8 cellular contexts compared by ENCODE assay signal in genomic region chr16:88811850-88812736, GRCh38. TPM values are rescaled to one million over a fixed set of nuclear protein-coding genes. Genes with fewer than 3 reads are reported as not detected.
DNase-seq lines count a peak whose midpoint lies in the region; ATAC-seq and TF ChIP-seq lines count a peak whose summit lies in the region.

TSS of gene APRT (minus strand) at chr16:88811928. CDS start at chr16:88811899, 29 bp downstream.

- H3K27me3 Mint-ChIP-seq in endodermal cell (ENCODE audit: insufficient read depth): no peaks in the 10 kb centered on the region

- 1% methylated on average over 20 to 83 of the region's 83 CpGs for WGBS in endodermal cell (ENCODE audit: insufficient coverage in 1 of 2, insufficient read length in 1 of 2), 2 experiments
- 1 to 2% methylated on average over 62 to 76 of the region's 83 CpGs for WGBS in mesodermal cell (ENCODE audit: insufficient coverage in 2 of 2), 2 experiments

- no peaks in the 10 kb centered on the region for H3K9me3 Mint-ChIP-seq in endodermal cell

- H3K9ac ChIP-seq in HUES48 (ENCODE audit: low read depth, low read length) (peak within 1 kb of the TSS; percentile 94), endodermal cell (ENCODE audit: extremely low read depth, low read length, poor library complexity, severe bottlenecking) (peak within 1 kb of the TSS; percentile 68)

- H3K27ac Mint-ChIP-seq in endodermal cell: peak within 1 kb of the TSS; percentile 95

- H3K27ac ChIP-seq in HUES48 (ENCODE audit: low read depth, low read length): peak within 1 kb of the TSS; percentile 94
- H3K27ac ChIP-seq in endodermal cell (ENCODE audit: low read depth, low read length): peak within 1 kb of the TSS; percentile 91
- H3K27ac ChIP-seq in mesodermal cell (ENCODE audit: low read depth, low read length, severe bottlenecking): peak within 1 kb of the TSS; percentile 96

- H3K9me3 ChIP-seq in HUES48 (ENCODE audit: control insufficient read depth, insufficient read depth, low read length) (no peaks in the 10 kb centered on the region), endodermal cell (ENCODE audit: control insufficient read depth, low read length) (no peaks in the 10 kb centered on the region), mesodermal cell (ENCODE audit: control insufficient read depth, low read length) (no peaks in the 10 kb centered on the region)

- peaks cover 5% of the 10 kb centered on the region for H3K4me1 Mint-ChIP-seq in endodermal cell

- ATAC-seq in GM21390 (IDR thresholded peaks at IDR 0.05; ENCODE audit: unreplicated experiment): peak; percentile 68

- peaks cover 7% of the 10 kb centered on the region; the same call in 1 of the 2 replicates for H3K4me1 ChIP-seq in HUES48 (ENCODE audit: control insufficient read depth, insufficient read depth, low read length)
- peaks cover 9% of the 10 kb centered on the region for H3K4me1 ChIP-seq in endodermal cell (ENCODE audit: control insufficient read depth, insufficient read depth, low read length)
- H3K4me1 ChIP-seq in mesodermal cell (ENCODE audit: control insufficient read depth, insufficient read depth, low read length, poor library complexity, severe bottlenecking): peaks cover 9% of the 10 kb centered on the region

- H3K4me3 Mint-ChIP-seq in endodermal cell: peak within 1 kb of the TSS; percentile 75

- no peaks in the 10 kb centered on the region for H3K27me3 ChIP-seq in HUES48 (ENCODE audit: control insufficient read depth, insufficient read depth, low read length)
- no peaks in the 10 kb centered on the region for H3K27me3 ChIP-seq in endodermal cell (ENCODE audit: control insufficient read depth, insufficient read depth, low read length, poor library complexity, severe bottlenecking)

- in situ Hi-C loops in Caki2 (cut with HindIII; ENCODE audit: low pct_unique_long_range_greater_than_20kb, low sequenced_read_pairs): no loop called here

- peak; percentile 68 for TF ChIP-seq CTCF in endodermal cell (conservative IDR thresholded peaks at IDR 0.05)

- peak; percentile 91 for DNase-seq in Caki2 (ENCODE audit: low read depth)
- peak; percentile 83 for DNase-seq in NOMO-1 treated with dmso at 0.1 percent for 144 hours (lab: John Stamatoyannopoulos, UW; ENCODE audit: unreplicated experiment)
- peak; percentile 79 for DNase-seq in activated CD8-positive, alpha-beta memory T cell treated with anti-CD3 and anti-CD28 coated beads, Interleukin-2, amount 50 U/mL, for 1 hour (ENCODE audit: extremely low read depth)
- DNase-seq in endodermal cell: peak; percentile 98
- DNase-seq in stimulated activated CD8-positive, alpha-beta memory T cell treated with anti-CD3 and anti-CD28 coated beads, Interleukin-15, amount 100 ng/mL, for 24 hours (ENCODE audit: low read depth): peak; percentile 93

- H3K36me3 ChIP-seq in HUES48 (ENCODE audit: control insufficient read depth, insufficient read depth, low read length): peaks cover 37% of the 10 kb centered on the region
- peaks cover 23% of the 10 kb centered on the region for H3K36me3 ChIP-seq in endodermal cell (ENCODE audit: control insufficient read depth, insufficient read depth, low read length)
- H3K36me3 ChIP-seq in mesodermal cell (ENCODE audit: control insufficient read depth, insufficient read depth, low read length): peaks cover 37% of the 10 kb centered on the region

- H3K4me3 ChIP-seq in HUES48 (ENCODE audit: low read depth, low read length): peak within 1 kb of the TSS; percentile 91
- H3K4me3 ChIP-seq in endodermal cell (ENCODE audit: low read length): peak within 1 kb of the TSS; percentile 86
- H3K4me3 ChIP-seq in mesodermal cell (ENCODE audit: extremely low read depth, insufficient read depth, low read length, poor library complexity, severe bottlenecking): peak within 1 kb of the TSS; percentile 64

- H3K36me3 Mint-ChIP-seq in endodermal cell (ENCODE audit: low read depth): peaks cover 21% of the 10 kb centered on the region

RNA-seq across cellular contexts. Expression of gene APRT, which starts in this region (rescaled TPM):
- total RNA-seq in Caki2 (2014; rRNA removed; shearing (Covaris generic); ENCODE audit: low replicate concordance): 262 and 321 TPM in 2 replicates
- total RNA-seq in endodermal cell: 100 to 1,000 TPM; 200 to 230 TPM
- polyA plus RNA-seq in endodermal cell (2013, experiment 1 of 2): 93.5 TPM
- polyA plus RNA-seq in endodermal cell (2013, experiment 2 of 2): 91.5 TPM
- 112 TPM for polyA plus RNA-seq in mesodermal cell (2013, experiment 1 of 2)
- polyA plus RNA-seq in mesodermal cell (2013, experiment 2 of 2): 94.0 TPM

Comparison
In these comparisons a context has a peak if more than half of its experiments do, and no peak if none do; other contexts are left out.
1. Peak in every context shown above with its lines: DNase-seq, ATAC-seq, H3K4me3 ChIP-seq and H3K27ac ChIP-seq.